In the genomic region with DNA sequence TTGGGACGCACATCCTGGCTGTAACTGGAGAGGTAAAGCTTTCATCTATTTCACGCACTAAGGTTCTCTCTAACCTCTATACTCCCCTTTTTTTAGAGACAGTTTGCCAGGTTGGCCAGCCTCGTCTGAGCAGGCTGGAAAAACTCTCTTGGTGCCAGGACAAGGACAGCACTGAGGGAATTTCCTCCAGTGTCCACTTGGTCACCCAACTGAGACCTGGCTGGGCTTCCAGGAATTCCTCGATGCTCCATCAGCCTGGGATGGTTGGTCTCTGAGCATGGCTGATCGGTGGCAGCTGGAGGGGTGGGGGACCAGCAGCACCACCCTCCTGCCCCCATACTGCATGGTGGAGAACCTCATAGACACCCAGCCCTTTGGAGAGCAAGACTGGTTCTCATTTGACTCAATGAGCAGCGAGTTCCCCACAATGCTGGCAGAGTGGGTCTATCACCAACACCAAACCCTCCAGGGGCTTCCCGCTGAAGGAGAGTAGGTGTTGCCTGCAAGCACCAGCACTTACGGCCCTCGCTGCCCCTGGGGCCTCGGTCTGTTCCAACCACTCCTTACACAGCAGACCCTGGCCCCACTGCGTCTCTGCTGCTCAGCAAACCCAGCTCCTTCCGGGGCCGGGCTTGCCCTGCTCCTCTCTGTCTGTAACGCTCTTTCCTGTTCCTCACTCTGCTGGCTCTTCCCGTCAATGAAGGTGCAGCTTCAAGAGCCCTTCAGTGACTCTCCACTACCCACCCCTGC, we compare ENCODE assay signal across 12 cellular contexts.
DNase-seq lines count a peak whose midpoint lies in the region; ATAC-seq lines count a peak whose summit lies in the region.
"Had no signal": no experiment of that assay in that cellular context is flagged by ENCODE, and none has a peak within 500 bp of the region (broad histone marks: within the 10 kb centered on the region; RNA-seq: fewer than 3 reads in every experiment).

No MANE protein-coding gene starts in this region.

- H3K9me3 Mint-ChIP-seq in activated CD4-positive, alpha-beta T cell treated with anti-CD3 and anti-CD28 coated beads for 36 hours (ENCODE audit: low read depth): no peaks in the 10 kb centered on the region
- no peaks in the 10 kb centered on the region for H3K9me3 Mint-ChIP-seq in naive B cell

- no peaks in the 10 kb centered on the region for H3K27me3 Mint-ChIP-seq in activated CD4-positive, alpha-beta T cell treated with anti-CD3 and anti-CD28 coated beads for 36 hours
- H3K27me3 Mint-ChIP-seq in T-helper 17 cell (no peaks in the 10 kb centered on the region), naive B cell (peaks cover 0 to 5% (median 0%) of the 10 kb centered on the region in 3 donors)

- H3K4me3 ChIP-seq in H7 (ENCODE audit: insufficient read depth, low read depth, low read length): no peak overlapping the region
- H3K4me3 ChIP-seq: dorsolateral prefrontal cortex, lower lobe of right lung, pancreas had no signal

- H3K27me3 ChIP-seq in H7 (ENCODE audit: control insufficient read depth, insufficient read depth, low read length): no peaks in the 10 kb centered on the region
- H3K27me3 ChIP-seq: dorsolateral prefrontal cortex, pancreas had no signal

- intact Hi-C loops in activated CD4-positive, alpha-beta T cell treated with anti-CD3 and anti-CD28 coated beads for 36 hours (cut with DNase I, micrococcal nuclease): no loop called here

- no peaks in the 10 kb centered on the region for H3K9me3 ChIP-seq in T-helper 17 cell (ENCODE audit: control insufficient read depth, low read length, poor library complexity, severe bottlenecking)
- H3K9me3 ChIP-seq: lower lobe of right lung, pancreas had no signal

- H3K4me3 Mint-ChIP-seq in activated CD4-positive, alpha-beta T cell treated with anti-CD3 and anti-CD28 coated beads for 36 hours: no peak overlapping the region
- no peak overlapping the region for H3K4me3 Mint-ChIP-seq in T-helper 17 cell
- H3K4me3 Mint-ChIP-seq in naive B cell: peak overlapping the region in 3 of 8 donors; percentile 1 to 52 (median 29)

- CTCF ChIA-PET in activated CD4-positive, alpha-beta T cell treated with anti-CD3 and anti-CD28 coated beads for 36 hours (lab: Charles Lee): interaction anchor here (0.6 kb wide), 3 partner anchors 13 to 417 kb away, joined by 3 read pairs; no protein-coding TSS in a partner anchor

- peak; percentile 57 for DNase-seq in activated CD4-positive, alpha-beta T cell treated with anti-CD3 and anti-CD28 coated beads for 36 hours
- no peak for DNase-seq in activated CD4-positive, alpha-beta T cell treated with anti-CD3 and anti-CD28 coated beads for 4 hours
- DNase-seq in H7 (peak; percentile 48), T-helper 17 cell (no peak), naive B cell (no peak), NCI-H2107 (lab: John Stamatoyannopoulos, UW) (no peak), hippocampal formation (lab: John Stamatoyannopoulos, UW) (no peak)
- DNase-seq: dorsolateral prefrontal cortex, lower lobe of right lung, substantia nigra had no signal

- POLR2A ChIA-PET in activated CD4-positive, alpha-beta T cell treated with anti-CD3 and anti-CD28 coated beads for 36 hours (lab: Charles Lee): no interaction called here

- ATAC-seq in activated CD4-positive, alpha-beta T cell treated with anti-CD3 and anti-CD28 coated beads for 36 hours: peak; percentile 63
- no peak for ATAC-seq in T-helper 17 cell
- ATAC-seq in naive B cell (ENCODE audit: low read depth in 2 of 2): peak; percentile 18 to 25
- no peak for ATAC-seq in HG02970 (IDR thresholded peaks at IDR 0.05; ENCODE audit: low FRiP score, unreplicated experiment)
- ATAC-seq: lower lobe of right lung, pancreas had no signal

- peaks cover 12% of the 10 kb centered on the region for H3K4me1 Mint-ChIP-seq in activated CD4-positive, alpha-beta T cell treated with anti-CD3 and anti-CD28 coated beads for 36 hours
- H3K4me1 Mint-ChIP-seq in T-helper 17 cell (peaks cover 18% of the 10 kb centered on the region), naive B cell (peaks cover 15 to 23% (median 16%) of the 10 kb centered on the region in 3 donors)

- no peaks in the 10 kb centered on the region for H3K36me3 ChIP-seq in H7 (replicated peaks; ENCODE audit: control insufficient read depth, insufficient read depth, low read length)
- H3K36me3 ChIP-seq: lower lobe of right lung, pancreas had no signal

- peak overlapping the region; percentile 85 for H3K27ac Mint-ChIP-seq in activated CD4-positive, alpha-beta T cell treated with anti-CD3 and anti-CD28 coated beads for 36 hours
- peak overlapping the region; percentile 86 for H3K27ac Mint-ChIP-seq in T-helper 17 cell
- peak overlapping the region in 1 of 6 donors; percentile 79 for H3K27ac Mint-ChIP-seq in naive B cell

- H3K36me3 Mint-ChIP-seq in activated CD4-positive, alpha-beta T cell treated with anti-CD3 and anti-CD28 coated beads for 36 hours (ENCODE audit: low read depth): no peaks in the 10 kb centered on the region
- peaks cover under 1% of the 10 kb centered on the region for H3K36me3 Mint-ChIP-seq in T-helper 17 cell (ENCODE audit: low read depth)
- H3K36me3 Mint-ChIP-seq in naive B cell: no peaks in the 10 kb centered on the region

Comparison
In these comparisons a context has a peak if more than half of its experiments do, and no peak if none do; other contexts are left out.
1. DNase-seq: peak in activated CD4-positive, alpha-beta T cell treated with anti-CD3 and anti-CD28 coated beads for 36 hours (single experiment) and H7 (single experiment); none in activated CD4-positive, alpha-beta T cell treated with anti-CD3 and anti-CD28 coated beads for 4 hours (0 of 2), T-helper 17 cell (0 of 3), naive B cell (single experiment), NCI-H2107 (single experiment) and hippocampal formation (0 of 2).
2. ATAC-seq: peak in activated CD4-positive, alpha-beta T cell treated with anti-CD3 and anti-CD28 coated beads for 36 hours (single experiment) and naive B cell (2 of 2); none in T-helper 17 cell (single experiment) and HG02970 (single experiment).